Comparison of ENCODE assay signal across 11 cellular contexts in the genomic region with DNA sequence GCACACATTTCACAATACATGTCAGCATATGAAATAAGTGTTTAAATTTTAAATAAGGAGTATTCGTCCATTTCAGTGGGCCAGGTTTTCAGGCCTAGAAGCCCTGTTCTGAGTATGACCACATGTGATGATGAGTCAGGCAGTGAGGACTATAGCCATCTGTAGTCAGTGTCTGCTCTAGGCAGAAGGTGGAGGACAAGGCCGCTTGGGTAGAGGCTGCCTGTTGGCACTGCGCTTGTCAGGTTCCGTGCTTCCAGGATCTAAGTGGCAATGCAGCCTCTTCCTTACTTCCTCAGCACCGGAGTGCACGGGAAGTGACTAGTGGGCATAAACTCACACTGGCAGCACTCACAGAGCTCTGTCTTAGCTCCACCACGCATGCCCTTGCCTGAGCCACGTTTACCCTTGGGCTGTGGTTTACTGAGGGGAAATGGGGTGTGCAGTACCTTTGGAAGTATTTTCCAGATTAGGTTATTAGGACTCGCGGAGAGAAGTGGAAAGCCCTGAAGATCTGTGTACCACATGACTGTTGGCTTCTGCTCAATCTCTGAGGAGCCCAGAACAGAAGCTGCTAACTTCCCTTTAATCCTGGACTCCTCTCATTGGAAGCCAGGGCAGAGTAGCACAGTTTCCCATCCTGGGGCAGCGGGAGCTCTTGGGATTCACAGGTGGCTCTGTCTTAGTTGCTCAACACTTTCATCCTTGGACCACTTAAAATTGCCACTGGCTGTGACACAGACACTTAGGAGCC.
A peak's percentile ranks its signal among the peaks of the same experiment; 100 is the strongest.
DNase-seq lines count a peak whose midpoint lies in the region; ATAC-seq and TF ChIP-seq lines count a peak whose summit lies in the region.
"Had no signal": no experiment of that assay in that cellular context is flagged by ENCODE, and none has a peak within 500 bp of the region (broad histone marks: within the 10 kb centered on the region; RNA-seq: fewer than 3 reads in every experiment).

No MANE protein-coding gene starts in this region.

- 66 to 78% (median 70%) methylated on average over 11 of the region's 11 CpGs for WGBS in adrenal gland, 4 donors

- H3K27me3 Mint-ChIP-seq in CD4-positive, CD25-positive, alpha-beta regulatory T cell: no peaks in the 10 kb centered on the region

- peaks cover 10 to 42% (median 16%) of the 10 kb centered on the region in 4 donors for H3K4me1 Mint-ChIP-seq in CD4-positive, CD25-positive, alpha-beta regulatory T cell

- no peak overlapping the region for H3K4me3 ChIP-seq in CD4-positive, CD25-positive, alpha-beta regulatory T cell (ENCODE audit: low read depth, low read length)
- H3K4me3 ChIP-seq in adrenal gland: no peak overlapping the region
- H3K4me3 ChIP-seq in neutrophil (ENCODE audit: low read depth in 1 of 2, low read length in 1 of 2): no peak overlapping the region

- no peak overlapping the region for H3K4me3 Mint-ChIP-seq in CD4-positive, CD25-positive, alpha-beta regulatory T cell

- peaks cover 6% of the 10 kb centered on the region for H3K36me3 Mint-ChIP-seq in CD4-positive, CD25-positive, alpha-beta regulatory T cell

- no peaks in the 10 kb centered on the region for H3K36me3 ChIP-seq in CD4-positive, CD25-positive, alpha-beta regulatory T cell (ENCODE audit: control insufficient read depth, insufficient read depth, low read length)
- H3K36me3 ChIP-seq in adrenal gland (replicated peaks in 1 of 2) (no peaks in the 10 kb centered on the region), neutrophil (no peaks in the 10 kb centered on the region)

- no peak overlapping the region for H3K27ac ChIP-seq in CD4-positive, CD25-positive, alpha-beta regulatory T cell (ENCODE audit: insufficient read depth, low read length, poor library complexity, severe bottlenecking)
- H3K27ac ChIP-seq in adrenal gland (peak overlapping the region in 2 of 5 donors; percentile 51 to 55), foreskin keratinocyte (no peak overlapping the region), neutrophil (peak overlapping the region; percentile 53)
- H3K27ac ChIP-seq: parathyroid adenoma had no signal

- TF ChIP-seq POLR2A in adrenal gland (IDR thresholded peaks at IDR 0.05): no peak

- H3K9me3 Mint-ChIP-seq in CD4-positive, CD25-positive, alpha-beta regulatory T cell: no peaks in the 10 kb centered on the region

- H3K9me3 ChIP-seq in CD4-positive, CD25-positive, alpha-beta regulatory T cell (ENCODE audit: control insufficient read depth in 2 of 2, low read length in 2 of 2): no peaks in the 10 kb centered on the region
- H3K9me3 ChIP-seq in adrenal gland (replicated peaks in 1 of 3) (no peaks in the 10 kb centered on the region), neutrophil (no peaks in the 10 kb centered on the region)

- H3K4me1 ChIP-seq in CD4-positive, CD25-positive, alpha-beta regulatory T cell (ENCODE audit: control insufficient read depth, insufficient read depth, low read length, poor library complexity, severe bottlenecking): no peaks in the 10 kb centered on the region
- peaks cover 0 to 13% of the 10 kb centered on the region in 2 donors for H3K4me1 ChIP-seq in adrenal gland (replicated peaks in 1 of 2)
- H3K4me1 ChIP-seq in foreskin keratinocyte: no peaks in the 10 kb centered on the region
- H3K4me1 ChIP-seq in neutrophil (ENCODE audit: control insufficient read depth in 1 of 2, insufficient read depth in 1 of 2, low read depth in 1 of 2, low read length in 1 of 2): peaks cover 7 to 16% of the 10 kb centered on the region in 2 experiments
- H3K4me1 ChIP-seq: parathyroid adenoma had no signal

- no peaks in the 10 kb centered on the region for H3K27me3 ChIP-seq in CD4-positive, CD25-positive, alpha-beta regulatory T cell (ENCODE audit: control insufficient read depth, insufficient read depth, low read length)
- H3K27me3 ChIP-seq in adrenal gland: no peaks in the 10 kb centered on the region
- no peaks in the 10 kb centered on the region for H3K27me3 ChIP-seq in foreskin keratinocyte
- no peaks in the 10 kb centered on the region for H3K27me3 ChIP-seq in neutrophil

- no peak for DNase-seq in CD4-positive, CD25-positive, alpha-beta regulatory T cell
- DNase-seq in adrenal gland: peak; percentile 51 to 74 (median 63)
- peak in 1 of 2 donors; percentile 20 for DNase-seq in foreskin keratinocyte
- DNase-seq in amniotic stem cell (lab: John Stamatoyannopoulos, UW): no peak
- no peak for DNase-seq in A172 (ENCODE audit: low spot score)
- DNase-seq: kidney, NCI-H2081 had no signal

- TF ChIP-seq CTCF in adrenal gland (IDR thresholded peaks at IDR 0.05) (no peak), foreskin keratinocyte (conservative IDR thresholded peaks at IDR 0.05) (no peak), neutrophil (IDR thresholded peaks at IDR 0.05) (no peak)

- no peak for ATAC-seq in CD4-positive, CD25-positive, alpha-beta regulatory T cell (ENCODE audit: low read depth in 2 of 2)
- ATAC-seq in foreskin keratinocyte (peak; percentile 57), HG03565 (IDR thresholded peaks at IDR 0.05; ENCODE audit: unreplicated experiment) (no peak), GM19035 (IDR thresholded peaks at IDR 0.05; ENCODE audit: unreplicated experiment) (no peak)

- intact Hi-C loops in adrenal gland (cut with DNase I): no loop called here

- peak overlapping the region; percentile 3 to 60 (median 48) for H3K27ac Mint-ChIP-seq in CD4-positive, CD25-positive, alpha-beta regulatory T cell

Comparison
In these comparisons a context has a peak if more than half of its experiments do, and no peak if none do; other contexts are left out.
1. DNase-seq: peak in adrenal gland (7 of 7); none in CD4-positive, CD25-positive, alpha-beta regulatory T cell (0 of 3), amniotic stem cell (single experiment) and A172 (single experiment).